1 cellular context compared by ENCODE assay signal in genomic region chr5:160039810-160040470, GRCh38.
TF ChIP-seq lines count a peak whose summit lies in the region.

No MANE protein-coding gene starts in this region.

TF ChIP-seq in GM23338, 12 proteins besides CTCF, POLR2A, EP300 and RAD21 (continued from another document):
- TF ChIP-seq ZNF462 (CRISPR knock-in tag; IDR thresholded peaks at IDR 0.05) (no peak), JUNB (IDR thresholded peaks at IDR 0.05; ENCODE audit: unreplicated experiment) (no peak), EZH2 (IDR thresholded peaks at IDR 0.05; ENCODE audit: low read depth, unreplicated experiment) (no peak)
